ENCODE assay signal across 1 cellular context in genomic region chr3:101613014-101613413, GRCh38.
TF ChIP-seq lines count a peak whose summit lies in the region.

No MANE protein-coding gene starts in this region.

TF ChIP-seq in GM12878, 131 proteins besides CTCF, POLR2A, EP300 and RAD21:
- peak; percentile 11; the same call in 1 of the 2 replicates for TF ChIP-seq SPI1 (IDR thresholded peaks at IDR 0.05; ENCODE audit: borderline replicate concordance, insufficient read depth, low read depth, low read length)
